In genomic region chr18:23584019-23584970, GRCh38 we compare ENCODE assay signal across 10 cellular contexts. TPM values are rescaled to one million over a fixed set of nuclear protein-coding genes. Genes with fewer than 3 reads are reported as not detected.
DNase-seq lines count a peak whose midpoint lies in the region; ATAC-seq and TF ChIP-seq lines count a peak whose summit lies in the region.
"Had no signal": no experiment of that assay in that cellular context is flagged by ENCODE, and none has a peak within 500 bp of the region (broad histone marks: within the 10 kb centered on the region; RNA-seq: fewer than 3 reads in every experiment).

No MANE protein-coding gene starts in this region.

- no TSS peak for BruUV-seq in Panc1 (replicated peaks; lab: Mats Ljungman, UMichigan)

- TF ChIP-seq CTCF in GM12865 (IDR thresholded peaks at IDR 0.05; ENCODE audit: insufficient read depth, low read depth, low read length, missing control alignments) (no peak), Panc1 (IDR thresholded peaks at IDR 0.05) (no peak), right atrium auricular region (IDR thresholded peaks at IDR 0.05) (no peak)

- ATAC-seq in Panc1 (no peak), HG03097 (IDR thresholded peaks at IDR 0.05; ENCODE audit: low FRiP score, unreplicated experiment) (no peak)
- ATAC-seq: stimulated activated memory B cell treated with anti-CD40 and anti-IgM and Interleukin-4, amounts not matched to agents 10 μg/mL and 1 μg/mL and 100 μg/mL, for 72 hours had no signal

- H3K9me3 ChIP-seq in Panc1 (ENCODE audit: control insufficient read depth, insufficient read depth, low read depth, low read length) (no peaks in the 10 kb centered on the region), right atrium auricular region (no peaks in the 10 kb centered on the region)
- H3K9me3 ChIP-seq: prostate gland had no signal

- H3K36me3 ChIP-seq in Panc1 (ENCODE audit: control insufficient read depth, insufficient read depth, low read length) (peaks cover 6% of the 10 kb centered on the region; the same call in 1 of the 2 replicates), right atrium auricular region (no peaks in the 10 kb centered on the region)
- H3K36me3 ChIP-seq: prostate gland had no signal

- DNase-seq in GM12865 (ENCODE audit: low read depth) (no peak), Panc1 (ENCODE audit: low read depth, low spot score) (no peak), epithelial cell of prostate (ENCODE audit: low read depth, low spot score) (no peak), pons (ENCODE audit: low spot score) (peak; percentile 52), right atrium auricular region (ENCODE audit: low spot score) (no peak), EL (no peak), GDM1 (lab: John Stamatoyannopoulos, UW) (no peak)

- POLR2A ChIA-PET in Panc1 (lab: Charles Lee), result no interaction called here

- CTCF ChIA-PET in Panc1 (lab: Charles Lee), result no interaction called here

- H3K4me3 ChIP-seq in GM12865 (ENCODE audit: low read depth, low read length) (peak overlapping the region; percentile 100), Panc1 (ENCODE audit: low read depth in 2 of 2, low read length in 2 of 2) (peak overlapping the region; percentile 91 to 97; a peak in 3 of 4 replicates), right atrium auricular region (no peak overlapping the region)

- peak overlapping the region; percentile 30; the same call in 1 of the 2 replicates for H3K27ac ChIP-seq in Panc1 (ENCODE audit: low read length)
- peak overlapping the region; percentile 98 for H3K27ac ChIP-seq in epithelial cell of prostate
- no peak overlapping the region for H3K27ac ChIP-seq in right atrium auricular region

- H3K27me3 ChIP-seq in Panc1 (ENCODE audit: control insufficient read depth, insufficient read depth, low read length) (no peaks in the 10 kb centered on the region), right atrium auricular region (no peaks in the 10 kb centered on the region)

- intact Hi-C loops in Panc1 (cut with micrococcal nuclease; ENCODE audit: unreplicated experiment), result loop anchor here (10.0 kb wide), 1 partner anchor 79 kb away; the partner anchor contains the start of gene RMC1

- in situ Hi-C loops in Panc1 (cut with HindIII; ENCODE audit: low pct_unique_long_range_greater_than_20kb, low sequenced_read_pairs), result no loop called here

- H3K4me1 ChIP-seq in Panc1 (ENCODE audit: control insufficient read depth, insufficient read depth, low read length) (peaks cover 16% of the 10 kb centered on the region), right atrium auricular region (peaks cover 0 to 41% of the 10 kb centered on the region in 2 donors)
- H3K4me1 ChIP-seq: prostate gland had no signal

RNA-seq across cellular contexts. Expression of gene NPC1, which starts 2.0 kb away (rescaled TPM):
- total RNA-seq in Panc1 (2021; ENCODE audit: unreplicated experiment) (92.7 TPM), right atrium auricular region (10 to 100 TPM; 16.2 to 26.4 TPM)
- polyA plus RNA-seq in Panc1 (2012; ENCODE audit: insufficient read length), result 60.3 TPM

Comparison
In these comparisons a context has a peak if more than half of its experiments do, and no peak if none do; other contexts are left out.
1. H3K4me3 ChIP-seq: peak in GM12865 (single experiment) and Panc1 (2 of 2); none in right atrium auricular region (0 of 2).
2. H3K27ac ChIP-seq: peak in Panc1 (single experiment) and epithelial cell of prostate (single experiment); none in right atrium auricular region (0 of 2).